ENCODE assay signal across 15 cellular contexts in the genomic region with DNA sequence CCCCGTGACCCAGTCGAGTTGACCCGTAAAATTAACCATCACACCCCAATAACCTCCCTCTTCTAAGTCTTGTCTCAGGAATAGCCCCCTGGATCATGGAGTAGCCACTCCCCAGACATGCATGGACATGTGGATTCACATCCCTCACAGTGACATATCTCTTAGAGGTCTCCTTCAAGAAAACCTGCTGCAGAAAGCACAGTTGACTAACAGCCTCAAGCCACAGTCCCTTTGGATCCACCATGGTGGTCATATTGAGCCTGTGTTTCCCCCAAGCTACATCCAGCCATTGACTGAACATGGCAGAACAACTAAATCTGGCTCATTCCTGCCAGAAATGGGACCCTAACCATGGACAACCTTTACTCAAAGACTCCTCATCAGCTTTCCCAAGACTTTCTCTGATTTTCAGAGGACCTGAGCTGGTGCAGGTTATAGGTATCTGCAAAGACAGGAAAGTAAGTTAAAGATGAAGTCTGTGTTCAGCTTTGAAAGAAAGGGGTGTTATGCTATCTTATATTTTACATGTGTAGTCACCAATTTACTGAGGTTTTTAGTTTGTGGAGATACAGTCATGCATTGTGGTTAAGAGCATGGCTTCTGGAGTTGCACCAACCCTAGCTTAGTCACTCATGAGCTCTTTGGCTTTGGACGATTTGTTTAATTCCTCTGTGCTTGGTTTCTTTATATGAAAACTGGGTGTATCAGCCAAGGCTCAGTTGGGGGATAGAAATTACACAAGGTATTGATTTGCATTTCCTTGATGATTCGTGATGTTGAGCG.
DNase-seq lines count a peak whose midpoint lies in the region; ATAC-seq, FAIRE-seq and TF ChIP-seq lines count a peak whose summit lies in the region.
"Had no signal": no experiment of that assay in that cellular context is flagged by ENCODE, and none has a peak within 500 bp of the region (broad histone marks: within the 10 kb centered on the region; RNA-seq: fewer than 3 reads in every experiment).

No MANE protein-coding gene starts in this region.

- peaks cover 58% of the 10 kb centered on the region for H3K27me3 Mint-ChIP-seq in activated naive CD8-positive, alpha-beta T cell treated with anti-CD3 and anti-CD28 coated beads, Interleukin-2, amount 50 U/mL, for 24 hours
- H3K27me3 Mint-ChIP-seq in activated naive CD8-positive, alpha-beta T cell treated with anti-CD3 and anti-CD28 coated beads for 36 hours = peaks cover 53% of the 10 kb centered on the region

- H3K36me3 Mint-ChIP-seq in activated naive CD8-positive, alpha-beta T cell treated with anti-CD3 and anti-CD28 coated beads, Interleukin-2, amount 50 U/mL, for 24 hours (ENCODE audit: low read depth) = no peaks in the 10 kb centered on the region
- H3K36me3 Mint-ChIP-seq in activated naive CD8-positive, alpha-beta T cell treated with anti-CD3 and anti-CD28 coated beads for 36 hours = no peaks in the 10 kb centered on the region
- H3K36me3 Mint-ChIP-seq: stimulated activated naive B cell treated with anti-CD40 and anti-IgM and Interleukin-4, amounts not matched to agents 10 μg/mL and 1 μg/mL and 100 μg/mL, for 72 hours had no signal

- FAIRE-seq in urothelium cell line (lab: Jason Lieb, UNC) = no peak
- FAIRE-seq: G401.6 had no signal

- intact Hi-C loops in esophagus muscularis mucosa (cut with DNase I) = no loop called here

- no peak overlapping the region for H3K27ac Mint-ChIP-seq in activated naive CD8-positive, alpha-beta T cell treated with anti-CD3 and anti-CD28 coated beads, Interleukin-2, amount 50 U/mL, for 24 hours
- H3K27ac Mint-ChIP-seq in activated naive CD8-positive, alpha-beta T cell treated with anti-CD3 and anti-CD28 coated beads for 36 hours = no peak overlapping the region
- H3K27ac Mint-ChIP-seq: activated naive CD4-positive, alpha-beta T cell treated with anti-CD3 and anti-CD28 coated beads for 36 hours; endodermal cell; stimulated activated naive B cell treated with anti-CD40 and anti-IgM and Interleukin-4, amounts not matched to agents 10 μg/mL and 1 μg/mL and 100 μg/mL, for 72 hours had no signal

- TF ChIP-seq POLR2A in esophagus muscularis mucosa (IDR thresholded peaks at IDR 0.05; ENCODE audit: low read depth) = no peak

- H3K36me3 ChIP-seq in esophagus muscularis mucosa = no peaks in the 10 kb centered on the region
- H3K36me3 ChIP-seq: BLaER1 had no signal

- no peak for TF ChIP-seq EP300 in esophagus muscularis mucosa (IDR thresholded peaks at IDR 0.05)

- no peak overlapping the region for H3K27ac ChIP-seq in esophagus muscularis mucosa (replicated peaks in 1 of 4)
- H3K27ac ChIP-seq: BLaER1 had no signal

- no peaks in the 10 kb centered on the region for H3K9me3 Mint-ChIP-seq in activated naive CD8-positive, alpha-beta T cell treated with anti-CD3 and anti-CD28 coated beads, Interleukin-2, amount 50 U/mL, for 24 hours
- H3K9me3 Mint-ChIP-seq in activated naive CD8-positive, alpha-beta T cell treated with anti-CD3 and anti-CD28 coated beads for 36 hours = no peaks in the 10 kb centered on the region
- H3K9me3 Mint-ChIP-seq: activated naive CD4-positive, alpha-beta T cell treated with anti-CD3 and anti-CD28 coated beads for 36 hours had no signal

- no peak for DNase-seq in activated naive CD8-positive, alpha-beta T cell treated with anti-CD3 and anti-CD28 coated beads, Interleukin-2, amount 50 U/mL, for 24 hours
- DNase-seq in activated naive CD8-positive, alpha-beta T cell treated with anti-CD3 and anti-CD28 coated beads for 36 hours = no peak
- DNase-seq in RPMI7951 (ENCODE audit: low read depth) = peak; percentile 87
- peak; percentile 77 for DNase-seq in fibroblast of pulmonary artery (ENCODE audit: low read depth)
- DNase-seq in urothelium cell line (ENCODE audit: low spot score) = peak; percentile 25
- no peak for DNase-seq in esophagus muscularis mucosa (ENCODE audit: extremely low spot score)
- no peak for DNase-seq in NCI-H526 (lab: John Stamatoyannopoulos, UW)
- DNase-seq: activated CD4-positive, alpha-beta T cell treated with anti-CD3 and anti-CD28 coated beads for 48 hours; activated naive CD4-positive, alpha-beta T cell treated with anti-CD3 and anti-CD28 coated beads for 36 hours; endodermal cell; NCI-H2081 treated with DMSO at 0.1 percent for 48 hours; stimulated activated naive B cell treated with anti-CD40 and anti-IgM and Interleukin-4, amounts not matched to agents 10 μg/mL and 1 μg/mL and 100 μg/mL, for 72 hours had no signal

- no peaks in the 10 kb centered on the region for H3K4me1 ChIP-seq in esophagus muscularis mucosa

- WGBS in esophagus muscularis mucosa = 82% methylated on average over 6 of the region's 6 CpGs

- H3K4me3 Mint-ChIP-seq in activated naive CD8-positive, alpha-beta T cell treated with anti-CD3 and anti-CD28 coated beads, Interleukin-2, amount 50 U/mL, for 24 hours = no peak overlapping the region
- H3K4me3 Mint-ChIP-seq in activated naive CD8-positive, alpha-beta T cell treated with anti-CD3 and anti-CD28 coated beads for 36 hours = no peak overlapping the region
- H3K4me3 Mint-ChIP-seq: activated naive CD4-positive, alpha-beta T cell treated with anti-CD3 and anti-CD28 coated beads for 36 hours; endodermal cell; stimulated activated naive B cell treated with anti-CD40 and anti-IgM and Interleukin-4, amounts not matched to agents 10 μg/mL and 1 μg/mL and 100 μg/mL, for 72 hours had no signal

- H3K9me3 ChIP-seq in esophagus muscularis mucosa = no peaks in the 10 kb centered on the region
- H3K9me3 ChIP-seq: BLaER1 had no signal

- no peaks in the 10 kb centered on the region for H3K27me3 ChIP-seq in esophagus muscularis mucosa
- H3K27me3 ChIP-seq: BLaER1 had no signal

- ATAC-seq in activated naive CD8-positive, alpha-beta T cell treated with anti-CD3 and anti-CD28 coated beads, Interleukin-2, amount 50 U/mL, for 24 hours = peak; percentile 72
- ATAC-seq in HG03097 (IDR thresholded peaks at IDR 0.05; ENCODE audit: low FRiP score, unreplicated experiment) = no peak
- ATAC-seq: stimulated activated naive B cell treated with anti-CD40 and anti-IgM and Interleukin-4, amounts not matched to agents 10 μg/mL and 1 μg/mL and 100 μg/mL, for 72 hours had no signal

- H3K4me1 Mint-ChIP-seq in activated naive CD8-positive, alpha-beta T cell treated with anti-CD3 and anti-CD28 coated beads, Interleukin-2, amount 50 U/mL, for 24 hours = no peaks in the 10 kb centered on the region
- no peaks in the 10 kb centered on the region for H3K4me1 Mint-ChIP-seq in activated naive CD8-positive, alpha-beta T cell treated with anti-CD3 and anti-CD28 coated beads for 36 hours
- H3K4me1 Mint-ChIP-seq: endodermal cell; stimulated activated naive B cell treated with anti-CD40 and anti-IgM and Interleukin-4, amounts not matched to agents 10 μg/mL and 1 μg/mL and 100 μg/mL, for 72 hours had no signal

- TF ChIP-seq CTCF in fibroblast of pulmonary artery (IDR thresholded peaks at IDR 0.05; ENCODE audit: low read length, missing control alignments) = no peak
- TF ChIP-seq CTCF in esophagus muscularis mucosa (IDR thresholded peaks at IDR 0.05) = no peak

- H3K4me3 ChIP-seq in fibroblast of pulmonary artery (replicated peaks; ENCODE audit: low read depth, low read length) (no peak overlapping the region), esophagus muscularis mucosa (no peak overlapping the region)
- H3K4me3 ChIP-seq: BLaER1 had no signal

Comparison
In these comparisons a context has a peak if more than half of its experiments do, and no peak if none do; other contexts are left out.
1. DNase-seq: peak in RPMI7951 (single experiment), fibroblast of pulmonary artery (single experiment) and urothelium cell line (single experiment); none in activated naive CD8-positive, alpha-beta T cell treated with anti-CD3 and anti-CD28 coated beads, Interleukin-2, amount 50 U/mL, for 24 hours (single experiment), activated naive CD8-positive, alpha-beta T cell treated with anti-CD3 and anti-CD28 coated beads for 36 hours (single experiment), esophagus muscularis mucosa (single experiment) and NCI-H526 (0 of 2).